ENCODE assay signal across 12 cellular contexts in genomic region chr19:38224863-38225218, GRCh38. TPM values are rescaled to one million over a fixed set of nuclear protein-coding genes. Genes with fewer than 3 reads are reported as not detected.
A peak's percentile ranks its signal among the peaks of the same experiment; 100 is the strongest.
DNase-seq lines count a peak whose midpoint lies in the region; ATAC-seq, FAIRE-seq and TF ChIP-seq lines count a peak whose summit lies in the region.
"Not testable (repeated sequence)": the region's sequence is repeated elsewhere in the genome, so short reads cannot be mapped to it uniquely, and the experiment has no call there.
"Had no signal": no experiment of that assay in that cellular context is flagged by ENCODE, and none has a peak within 500 bp of the region (broad histone marks: within the 10 kb centered on the region; RNA-seq: fewer than 3 reads in every experiment).

No MANE protein-coding gene starts in this region.

- intact Hi-C loops in GM12878 (cut with micrococcal nuclease; ENCODE audit: unreplicated experiment): loop anchor here (5.0 kb wide), 1 partner anchor 328 kb away; no protein-coding TSS in a partner anchor

- H3K4me2 ChIP-seq in DOHH2 (ENCODE audit: low read length): peak overlapping the region; percentile 97
- H3K4me2 ChIP-seq in MM.1S (ENCODE audit: low read depth, low read length): peak overlapping the region; percentile 97; the same call in 1 of the 2 replicates
- H3K4me2 ChIP-seq in GM12878 (ENCODE audit: control insufficient read depth, insufficient read depth): peak overlapping the region; percentile 72; the same call in 1 of the 2 replicates
- peak overlapping the region; percentile 38 for H3K4me2 ChIP-seq in neural cell (ENCODE audit: low read length)

- FAIRE-seq in GM12878 (lab: Jason Lieb, UNC): not testable (repeated sequence)

- H3K9me3 Mint-ChIP-seq in T-cell; activated CD8-positive, alpha-beta memory T cell treated with anti-CD3 and anti-CD28 coated beads, Interleukin-2, amount 10 ng/mL, durations not matched to agents 7 days and 5 days (ENCODE audit: low read depth); endodermal cell: not testable (repeated sequence)

- H3K9me3 ChIP-seq in DOHH2 (ENCODE audit: control insufficient read depth, insufficient read depth, low read length); MM.1S (replicated peaks; ENCODE audit: insufficient read depth, low read length); GM12878 (replicated peaks; ENCODE audit: control insufficient read depth, insufficient read depth, low read length); endodermal cell (ENCODE audit: control insufficient read depth, low read length); neural cell (ENCODE audit: low read length): not testable (repeated sequence)

- not testable (repeated sequence) for H3K36me3 ChIP-seq in DOHH2 (ENCODE audit: control insufficient read depth, low read length); MM.1S (replicated peaks; ENCODE audit: insufficient read depth, low read length); GM12878 (ENCODE audit: control insufficient read depth in 2 of 2, insufficient read depth in 2 of 2, low read length in 1 of 2); endodermal cell (ENCODE audit: control insufficient read depth, insufficient read depth, low read length); neural cell (ENCODE audit: insufficient read depth, low read length)

- not testable (repeated sequence) for H3K27ac ChIP-seq in DOHH2 (ENCODE audit: low read depth, low read length); MM.1S (ENCODE audit: low read length); GM12878 (ENCODE audit: control insufficient read depth, insufficient read depth); endodermal cell (ENCODE audit: low read depth, low read length)
- H3K27ac ChIP-seq in neural cell (ENCODE audit: low read length): peak overlapping the region; percentile 52

- RAD21 ChIA-PET in GM12878 (lab: Charles Lee; ENCODE audit: unreplicated experiment): interaction anchor here (0.7 to 3.1 kb wide), 4 partner anchors 112 to 323 kb away, joined by 3 to 16 read pairs (median 3); partner anchors contain the start of gene PSMD8

- CTCF ChIA-PET in T-cell (lab: Charles Lee): interaction anchor here (0.6 to 1.2 kb wide), 3 partner anchors 178 to 1834 kb away, joined by 3 to 4 read pairs (median 3); no protein-coding TSS in a partner anchor
- CTCF ChIA-PET in activated CD8-positive, alpha-beta memory T cell treated with anti-CD3 and anti-CD28 coated beads, Interleukin-2, amount 10 ng/mL, durations not matched to agents 7 days and 5 days (lab: Charles Lee): interaction anchor here (0.8 to 3.0 kb wide), 11 partner anchors 8 to 325 kb away, joined by 3 to 12 read pairs (median 3); no protein-coding TSS in a partner anchor
- CTCF ChIA-PET in GM12878 (lab: Yijun Ruan, JAX): interaction anchor here (1.0 to 4.1 kb wide), 5 partner anchors 9 to 322 kb away, joined by 3 to 80 read pairs (median 7); partner anchors contain the start of genes CATSPERG, PSMD8, SIPA1L3 and WDR87

- in situ Hi-C loops in GM12878 (cut with MboI): not testable (repeated sequence)

- DNase-seq in MM.1S; T-cell; activated CD8-positive, alpha-beta memory T cell treated with anti-CD3 and anti-CD28 coated beads, Interleukin-2, amount 10 ng/mL, durations not matched to agents 7 days and 5 days; GM12878 (ENCODE audit: low read depth, low spot score); endodermal cell: not testable (repeated sequence)

- not testable (repeated sequence) for TF ChIP-seq POLR2A in GM12878 (IDR thresholded peaks at IDR 0.05; ENCODE audit: low read depth, low read length)

- H3F3A ChIP-seq in DOHH2 (ENCODE audit: control insufficient read depth, insufficient read depth); MM.1S (ENCODE audit: insufficient read depth, low read length); neural cell (ENCODE audit: insufficient read depth, low read length, poor library complexity, severe bottlenecking): not testable (repeated sequence)

- H3K4me3 ChIP-seq in DOHH2 (ENCODE audit: low read length) (peak overlapping the region; percentile 85), neural cell (ENCODE audit: low read length) (peak overlapping the region; percentile 80)
- H3K4me3 ChIP-seq in MM.1S (ENCODE audit: low read length); GM12878; endodermal cell (ENCODE audit: low read length): not testable (repeated sequence)

- H3K9me2 ChIP-seq in DOHH2 (replicated peaks; ENCODE audit: control insufficient read depth, low read length); MM.1S (replicated peaks; ENCODE audit: insufficient read depth, low read length); neural cell (ENCODE audit: insufficient read depth, low read length): not testable (repeated sequence)

- TF ChIP-seq EP300 in GM12878 (IDR thresholded peaks at IDR 0.05; ENCODE audit: borderline replicate concordance in 1 of 2, control insufficient read depth in 1 of 2, low read depth in 2 of 2, low read length in 2 of 2); neural cell (conservative IDR thresholded peaks at IDR 0.05; ENCODE audit: poor library complexity, severe bottlenecking): not testable (repeated sequence)

- not testable (repeated sequence) for H4K20me1 ChIP-seq in DOHH2 (ENCODE audit: control insufficient read depth, insufficient read depth, low read depth, low read length); MM.1S (ENCODE audit: insufficient read depth, low read length); GM12878 (ENCODE audit: control insufficient read depth, insufficient read depth); neural cell (ENCODE audit: insufficient read depth)

- BruUV-seq in GM12878 (replicated peaks; lab: Mats Ljungman, UMichigan): not testable (repeated sequence)

- SMC1A ChIA-PET in GM12878 (lab: Charles Lee; ENCODE audit: uncharacterized antibody, unreplicated experiment): interaction anchor here (1.3 to 2.5 kb wide), 2 partner anchors 319 to 323 kb away, joined by 3 to 16 read pairs; no protein-coding TSS in a partner anchor

- POLR2A ChIA-PET in T-cell (lab: Charles Lee); GM12878 (lab: Charles Lee): not testable (repeated sequence)

- not testable (repeated sequence) for H3K79me2 ChIP-seq in DOHH2 (ENCODE audit: control insufficient read depth, low read length); MM.1S (ENCODE audit: low read length); GM12878 (ENCODE audit: control insufficient read depth, insufficient read depth, low read length)
- peaks cover 53% of the 10 kb centered on the region for H3K79me2 ChIP-seq in neural cell (replicated peaks; ENCODE audit: insufficient read depth, low read length)

- H3K4me1 Mint-ChIP-seq in T-cell (peaks cover 27 to 35% (median 32%) of the 10 kb centered on the region in 3 donors), endodermal cell (peaks cover 12% of the 10 kb centered on the region)
- peaks cover 14% of the 10 kb centered on the region for H3K4me1 Mint-ChIP-seq in activated CD8-positive, alpha-beta memory T cell treated with anti-CD3 and anti-CD28 coated beads, Interleukin-2, amount 10 ng/mL, durations not matched to agents 7 days and 5 days

- H3K4me1 ChIP-seq in DOHH2 (ENCODE audit: control insufficient read depth, low read length): peaks cover 23% of the 10 kb centered on the region
- not testable (repeated sequence) for H3K4me1 ChIP-seq in MM.1S (ENCODE audit: low read length); GM12878 (ENCODE audit: control insufficient read depth, insufficient read depth, low read length); endodermal cell (ENCODE audit: control insufficient read depth, insufficient read depth, low read length)

- H3K36me3 Mint-ChIP-seq in T-cell; activated CD8-positive, alpha-beta memory T cell treated with anti-CD3 and anti-CD28 coated beads, Interleukin-2, amount 10 ng/mL, durations not matched to agents 7 days and 5 days; endodermal cell (ENCODE audit: low read depth): not testable (repeated sequence)

- H3K9ac ChIP-seq in MM.1S (ENCODE audit: low read length); GM12878 (ENCODE audit: control insufficient read depth, insufficient read depth, low read length); endodermal cell (ENCODE audit: extremely low read depth, low read length, poor library complexity, severe bottlenecking): not testable (repeated sequence)
- H3K9ac ChIP-seq in neural cell (ENCODE audit: low read length): peak overlapping the region; percentile 81

- H3K27ac Mint-ChIP-seq in T-cell; activated CD8-positive, alpha-beta memory T cell treated with anti-CD3 and anti-CD28 coated beads, Interleukin-2, amount 10 ng/mL, durations not matched to agents 7 days and 5 days; endodermal cell: not testable (repeated sequence)

- WGBS in GM12878 (ENCODE audit: insufficient coverage, insufficient replicate concordance, low lambda C conversion rate, missing lambda C conversion rate): 84% methylated on average over 6 of the region's 6 CpGs
- WGBS in endodermal cell (ENCODE audit: insufficient coverage in 1 of 2, insufficient read length in 1 of 2), 2 experiments: 82 to 95% methylated on average over 2 to 5 of the region's 6 CpGs

- H2AFZ ChIP-seq in MM.1S (ENCODE audit: low read length): peak overlapping the region; percentile 93; the same call in 1 of the 2 replicates
- not testable (repeated sequence) for H2AFZ ChIP-seq in GM12878 (ENCODE audit: control insufficient read depth, low read depth, low read length); neural cell (ENCODE audit: low read depth, low read length)

- peak overlapping the region in 2 of 3 donors; percentile 43 to 80 for H3K4me3 Mint-ChIP-seq in T-cell
- H3K4me3 Mint-ChIP-seq in activated CD8-positive, alpha-beta memory T cell treated with anti-CD3 and anti-CD28 coated beads, Interleukin-2, amount 10 ng/mL, durations not matched to agents 7 days and 5 days: peak overlapping the region; percentile 55
- peak overlapping the region; percentile 66 for H3K4me3 Mint-ChIP-seq in endodermal cell

- not testable (repeated sequence) for ATAC-seq in T-cell (replicated peaks in 1 of 4); activated CD8-positive, alpha-beta memory T cell treated with anti-CD3 and anti-CD28 coated beads, Interleukin-2, amount 10 ng/mL, durations not matched to agents 7 days and 5 days; GM12878

- not testable (repeated sequence) for TF ChIP-seq CTCF in DOHH2 (IDR thresholded peaks at IDR 0.05; ENCODE audit: low read depth, low read length, poor library complexity, severe bottlenecking); MM.1S (IDR thresholded peaks at IDR 0.05; ENCODE audit: low read length); GM12878 (IDR thresholded peaks at IDR 0.05 in 2 of 3, conservative IDR thresholded peaks at IDR 0.05 in 1 of 3; ENCODE audit: control insufficient read depth in 2 of 3, extremely low read depth in 1 of 3, insufficient read depth in 1 of 3, low read depth in 3 of 3, low read length in 3 of 3); endodermal cell (conservative IDR thresholded peaks at IDR 0.05); neural cell (IDR thresholded peaks at IDR 0.05; ENCODE audit: poor library complexity, severe bottlenecking)

- H3K27me3 ChIP-seq in DOHH2 (ENCODE audit: control insufficient read depth, low read length): peaks cover 12% of the 10 kb centered on the region
- H3K27me3 ChIP-seq in MM.1S (replicated peaks; ENCODE audit: insufficient read depth, low read length): peaks cover 49% of the 10 kb centered on the region
- H3K27me3 ChIP-seq in GM12878 (replicated peaks in 1 of 2; ENCODE audit: control insufficient read depth in 2 of 2, insufficient read depth in 2 of 2, low read length in 1 of 2); neural cell (ENCODE audit: insufficient read depth, low read depth, low read length): not testable (repeated sequence)
- peaks cover 15% of the 10 kb centered on the region for H3K27me3 ChIP-seq in endodermal cell (ENCODE audit: control insufficient read depth, insufficient read depth, low read length, poor library complexity, severe bottlenecking)

- H3K27me3 Mint-ChIP-seq in T-cell (peaks cover 51 to 71% of the 10 kb centered on the region in 2 donors), endodermal cell (ENCODE audit: insufficient read depth) (peaks cover 65% of the 10 kb centered on the region)
- H3K27me3 Mint-ChIP-seq in activated CD8-positive, alpha-beta memory T cell treated with anti-CD3 and anti-CD28 coated beads, Interleukin-2, amount 10 ng/mL, durations not matched to agents 7 days and 5 days: peaks cover 64% of the 10 kb centered on the region

- TF ChIP-seq RAD21 in GM12878 (IDR thresholded peaks at IDR 0.05; ENCODE audit: insufficient read depth, low read depth, low read length); neural cell (conservative IDR thresholded peaks at IDR 0.05): not testable (repeated sequence)

RNA-seq across cellular contexts. Expression of gene DPF1, which starts 0.8 kb away (rescaled TPM):
- total RNA-seq in T-cell (not detected), GM12878 (2014; rRNA removed) (1.7 and 2.4 TPM in 2 replicates), GM12878 (2014; rRNA removed; fragmentation: Illumina TruSeq; extraction: Trizol) (1.6 and 2.3 TPM in 2 replicates), GM12878 (2021) (3.8 and 4.0 TPM in 2 replicates), endodermal cell (1 to 10 TPM; 3.3 to 4.5 TPM)
- under 1 TPM in 1 of 2 experiments, not detected in 1; 0.47 TPM for total RNA-seq in activated CD8-positive, alpha-beta memory T cell treated with anti-CD3 and anti-CD28 coated beads, Interleukin-2, amount 10 ng/mL, durations not matched to agents 7 days and 5 days
- 1.0 and 2.1 TPM in 2 replicates for total RNA-seq in GM12878 (2013; cell fraction: nucleolus; rRNA removed)
- 0.38 TPM for polyA plus RNA-seq in GM12878 (2011; ENCODE audit: low read depth)
- polyA plus RNA-seq in GM12878 (2011; rRNA removed) (0.30 and 0.65 TPM in 2 replicates), GM12878 (2014; fragmentation: Illumina TruSeq; extraction: Trizol) (1.1 and 2.2 TPM in 2 replicates), GM12878 (2014; fragmentation: Nextera tagmentation; extraction: Ambion mirVana) (under 1 TPM; 0.11 to 0.18 TPM), GM12878 (2014; rRNA removed) (4.3 and 4.9 TPM in 2 replicates), GM12878 (2016; fragmentation: Nextera tagmentation; extraction: Ambion mirVana) (1 to 10 TPM; 4.0 to 4.2 TPM), neural cell (118 and 132 TPM in 2 replicates)
- polyA plus RNA-seq in GM12878 (2011; cell fraction: cytosol; rRNA removed): 1.4 and 2.4 TPM in 2 replicates
- 1.9 and 3.6 TPM in 2 replicates for polyA plus RNA-seq in GM12878 (2011; cell fraction: nucleus; rRNA removed)
- polyA plus RNA-seq in GM12878 (2012): 1.4 and 1.9 TPM in 2 replicates
- polyA minus RNA-seq in GM12878 (2011; rRNA and poly(A)+ RNA removed): 0.37 and 2.0 TPM in 2 replicates
- 0.62 and 1.3 TPM in 2 replicates for polyA minus RNA-seq in GM12878 (2011; cell fraction: cytosol; rRNA and poly(A)+ RNA removed)
- polyA minus RNA-seq in GM12878 (2011; cell fraction: nucleus; rRNA and poly(A)+ RNA removed): 0.36 and 1.1 TPM in 2 replicates
- polyA plus RNA-seq in endodermal cell (2013, experiment 1 of 2): 12.8 TPM
- 14.5 TPM for polyA plus RNA-seq in endodermal cell (2013, experiment 2 of 2)
- 48.9 and 54.5 TPM in 2 replicates for polyA minus RNA-seq in neural cell
- total RNA-seq: kidney, mesenteric fat pad had no signal

RNA-seq across cellular contexts. Expression of gene PPP1R14A, which starts 31.3 kb away (rescaled TPM):
- 1 to 10 TPM in 2 of 5 donors, under 1 TPM in 1, not detected in 2; 0.82 to 2.8 (median 1.6) TPM for total RNA-seq in T-cell
- not detected for total RNA-seq in activated CD8-positive, alpha-beta memory T cell treated with anti-CD3 and anti-CD28 coated beads, Interleukin-2, amount 10 ng/mL, durations not matched to agents 7 days and 5 days
- total RNA-seq in GM12878 (2013; cell fraction: nucleolus; rRNA removed): not detected in 2 replicates
- not detected in 2 replicates for total RNA-seq in GM12878 (2014; rRNA removed)
- not detected in 2 replicates for total RNA-seq in GM12878 (2014; rRNA removed; fragmentation: Illumina TruSeq; extraction: Trizol)
- total RNA-seq in GM12878 (2021): not detected in 2 replicates
- not detected for polyA plus RNA-seq in GM12878 (2011; ENCODE audit: low read depth)
- not detected in 2 replicates for polyA plus RNA-seq in GM12878 (2011; rRNA removed)
- not detected in 2 replicates for polyA plus RNA-seq in GM12878 (2011; cell fraction: cytosol; rRNA removed)
- not detected in 2 replicates for polyA plus RNA-seq in GM12878 (2011; cell fraction: nucleus; rRNA removed)
- not detected in 2 replicates for polyA plus RNA-seq in GM12878 (2012)
- not detected in 2 replicates for polyA plus RNA-seq in GM12878 (2014; fragmentation: Illumina TruSeq; extraction: Trizol)
- not detected for polyA plus RNA-seq in GM12878 (2014; fragmentation: Nextera tagmentation; extraction: Ambion mirVana)
- not detected in 2 replicates for polyA plus RNA-seq in GM12878 (2014; rRNA removed)
- polyA plus RNA-seq in GM12878 (2016; fragmentation: Nextera tagmentation; extraction: Ambion mirVana): not detected
- polyA minus RNA-seq in GM12878 (2011; rRNA and poly(A)+ RNA removed): not detected in 2 replicates
- not detected in 2 replicates for polyA minus RNA-seq in GM12878 (2011; cell fraction: cytosol; rRNA and poly(A)+ RNA removed)
- polyA minus RNA-seq in GM12878 (2011; cell fraction: nucleus; rRNA and poly(A)+ RNA removed): not detected in 2 replicates
- total RNA-seq in endodermal cell: 10 to 100 TPM in 1 of 2 donors, 1 to 10 TPM in 1; 8.6 to 13.8 TPM
- 8.8 TPM for polyA plus RNA-seq in endodermal cell (2013, experiment 1 of 2)
- polyA plus RNA-seq in endodermal cell (2013, experiment 2 of 2): 7.4 TPM
- not detected in 2 replicates for polyA plus RNA-seq in neural cell
- not detected in 2 replicates for polyA minus RNA-seq in neural cell
- total RNA-seq: frontal cortex, myocyte, SK-MEL-5 had no signal

RNA-seq across cellular contexts. Expression of gene SPINT2, which starts 39.5 kb away (rescaled TPM):
- total RNA-seq in T-cell (10 to 100 TPM; 30.3 to 48.5 (median 37.9) TPM), GM12878 (2014; rRNA removed) (17.8 and 27.0 TPM in 2 replicates), GM12878 (2014; rRNA removed; fragmentation: Illumina TruSeq; extraction: Trizol) (17.3 and 17.5 TPM in 2 replicates), GM12878 (2021) (18.8 and 25.8 TPM in 2 replicates), endodermal cell (100 to 1,000 TPM; 415 to 487 TPM)
- 10 to 100 TPM in 1 of 2 experiments, 1 to 10 TPM in 1; 9.3 to 15.6 TPM for total RNA-seq in activated CD8-positive, alpha-beta memory T cell treated with anti-CD3 and anti-CD28 coated beads, Interleukin-2, amount 10 ng/mL, durations not matched to agents 7 days and 5 days
- total RNA-seq in GM12878 (2013; cell fraction: nucleolus; rRNA removed): 3.9 and 5.4 TPM in 2 replicates
- 7.5 TPM for polyA plus RNA-seq in GM12878 (2011; ENCODE audit: low read depth)
- polyA plus RNA-seq in GM12878 (2011; rRNA removed) (0.15 and 0.27 TPM in 2 replicates), GM12878 (2014; fragmentation: Illumina TruSeq; extraction: Trizol) (6.9 and 14.1 TPM in 2 replicates), GM12878 (2014; fragmentation: Nextera tagmentation; extraction: Ambion mirVana) (10 to 100 TPM in 1 of 2 experiments, 1 to 10 TPM in 1; 6.5 to 10.2 TPM), GM12878 (2014; rRNA removed) (19.8 and 22.6 TPM in 2 replicates), GM12878 (2016; fragmentation: Nextera tagmentation; extraction: Ambion mirVana) (10 to 100 TPM; 22.2 to 26.5 TPM), neural cell (236 and 378 TPM in 2 replicates)
- polyA plus RNA-seq in GM12878 (2011; cell fraction: cytosol; rRNA removed): 0.21 and 0.64 TPM in 2 replicates
- 0.49 TPM in 1 of 2 replicates, not detected in the other for polyA plus RNA-seq in GM12878 (2011; cell fraction: nucleus; rRNA removed)
- 10.9 and 14.1 TPM in 2 replicates for polyA plus RNA-seq in GM12878 (2012)
- 0.44 TPM in 1 of 2 replicates, not detected in the other for polyA minus RNA-seq in GM12878 (2011; rRNA and poly(A)+ RNA removed)
- polyA minus RNA-seq in GM12878 (2011; cell fraction: cytosol; rRNA and poly(A)+ RNA removed): not detected in 2 replicates
- not detected in 2 replicates for polyA minus RNA-seq in GM12878 (2011; cell fraction: nucleus; rRNA and poly(A)+ RNA removed)
- 136 TPM for polyA plus RNA-seq in endodermal cell (2013, experiment 1 of 2)
- polyA plus RNA-seq in endodermal cell (2013, experiment 2 of 2): 110 TPM
- polyA minus RNA-seq in neural cell: 121 and 122 TPM in 2 replicates
- total RNA-seq: SK-MEL-5 had no signal

Comparison
In these comparisons a context has a peak if more than half of its experiments do, and no peak if none do; other contexts are left out.
1. H3K4me2 ChIP-seq: peak in every context shown above with its lines; median percentile 97 in DOHH2; 97 in MM.1S; 72 in GM12878; 38 in neural cell.
2. RNA of gene SPINT2, which starts 39.5 kb away (total RNA-seq): 415 to 487 TPM in endodermal cell; 30.3 to 48.5 TPM in T-cell, 3.9 to 27.0 TPM in GM12878 and 9.3 to 15.6 TPM in activated CD8-positive, alpha-beta memory T cell treated with anti-CD3 and anti-CD28 coated beads, Interleukin-2, amount 10 ng/mL, durations not matched to agents 7 days and 5 days; every median in the first group is over 4 times any median in the second.
3. Peak in every context shown above with its lines, with median percentiles within 50 percentile points of each other: H3K4me3 Mint-ChIP-seq.